1 cellular context compared by ENCODE assay signal in the genomic region with DNA sequence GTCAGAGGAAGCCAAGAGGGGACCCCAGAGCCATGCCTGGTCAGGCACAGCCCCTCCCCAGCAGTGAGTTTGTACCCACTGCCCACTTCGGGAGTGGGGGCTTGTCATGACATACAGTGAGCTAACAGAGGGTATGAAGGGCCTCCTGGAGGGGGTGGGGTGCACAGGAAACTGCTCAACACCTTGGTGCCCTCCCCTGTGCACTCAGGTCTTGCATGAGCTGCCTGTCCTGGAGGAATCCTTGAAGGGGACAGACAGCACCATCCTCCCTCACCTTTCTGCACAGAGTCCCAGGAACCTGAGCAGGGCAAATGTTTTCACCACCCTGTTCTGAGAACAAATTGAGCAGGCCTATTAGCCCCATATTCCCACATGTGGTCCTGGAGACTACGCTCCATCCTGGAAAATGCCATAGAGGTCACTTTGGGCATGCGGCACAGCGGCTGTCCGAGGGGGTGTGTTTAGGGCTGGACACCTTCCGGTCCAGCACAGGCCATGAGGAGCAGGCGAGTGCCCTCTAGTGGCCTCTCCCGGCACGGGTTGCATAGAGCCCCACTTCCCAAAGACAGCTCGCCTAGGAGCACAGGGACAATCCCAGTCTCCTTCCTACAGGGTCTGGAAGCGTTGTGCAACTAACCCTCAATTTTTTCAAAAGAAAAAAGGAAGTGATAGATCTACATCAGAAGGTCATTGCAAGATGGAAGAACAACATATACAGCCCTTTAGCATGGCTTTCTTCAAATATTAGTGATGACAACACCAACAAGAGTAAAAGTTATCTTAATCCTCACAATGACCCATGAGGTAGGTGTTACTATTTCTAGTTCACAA.
TF ChIP-seq lines count a peak whose summit lies in the region.

No MANE protein-coding gene starts in this region.

TF ChIP-seq in K562, 482 proteins besides CTCF, POLR2A, EP300 and RAD21 (continued from another document and continues in another):
- TF ChIP-seq, protein P1, sequence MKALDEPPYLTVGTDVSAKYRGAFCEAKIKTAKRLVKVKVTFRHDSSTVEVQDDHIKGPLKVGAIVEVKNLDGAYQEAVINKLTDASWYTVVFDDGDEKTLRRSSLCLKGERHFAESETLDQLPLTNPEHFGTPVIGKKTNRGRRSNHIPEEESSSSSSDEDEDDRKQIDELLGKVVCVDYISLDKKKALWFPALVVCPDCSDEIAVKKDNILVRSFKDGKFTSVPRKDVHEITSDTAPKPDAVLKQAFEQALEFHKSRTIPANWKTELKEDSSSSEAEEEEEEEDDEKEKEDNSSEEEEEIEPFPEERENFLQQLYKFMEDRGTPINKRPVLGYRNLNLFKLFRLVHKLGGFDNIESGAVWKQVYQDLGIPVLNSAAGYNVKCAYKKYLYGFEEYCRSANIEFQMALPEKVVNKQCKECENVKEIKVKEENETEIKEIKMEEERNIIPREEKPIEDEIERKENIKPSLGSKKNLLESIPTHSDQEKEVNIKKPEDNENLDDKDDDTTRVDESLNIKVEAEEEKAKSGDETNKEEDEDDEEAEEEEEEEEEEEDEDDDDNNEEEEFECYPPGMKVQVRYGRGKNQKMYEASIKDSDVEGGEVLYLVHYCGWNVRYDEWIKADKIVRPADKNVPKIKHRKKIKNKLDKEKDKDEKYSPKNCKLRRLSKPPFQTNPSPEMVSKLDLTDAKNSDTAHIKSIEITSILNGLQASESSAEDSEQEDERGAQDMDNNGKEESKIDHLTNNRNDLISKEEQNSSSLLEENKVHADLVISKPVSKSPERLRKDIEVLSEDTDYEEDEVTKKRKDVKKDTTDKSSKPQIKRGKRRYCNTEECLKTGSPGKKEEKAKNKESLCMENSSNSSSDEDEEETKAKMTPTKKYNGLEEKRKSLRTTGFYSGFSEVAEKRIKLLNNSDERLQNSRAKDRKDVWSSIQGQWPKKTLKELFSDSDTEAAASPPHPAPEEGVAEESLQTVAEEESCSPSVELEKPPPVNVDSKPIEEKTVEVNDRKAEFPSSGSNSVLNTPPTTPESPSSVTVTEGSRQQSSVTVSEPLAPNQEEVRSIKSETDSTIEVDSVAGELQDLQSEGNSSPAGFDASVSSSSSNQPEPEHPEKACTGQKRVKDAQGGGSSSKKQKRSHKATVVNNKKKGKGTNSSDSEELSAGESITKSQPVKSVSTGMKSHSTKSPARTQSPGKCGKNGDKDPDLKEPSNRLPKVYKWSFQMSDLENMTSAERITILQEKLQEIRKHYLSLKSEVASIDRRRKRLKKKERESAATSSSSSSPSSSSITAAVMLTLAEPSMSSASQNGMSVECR (CRISPR knock-in tag; IDR thresholded peaks at IDR 0.05), result no peak
- TF ChIP-seq, protein P2, sequence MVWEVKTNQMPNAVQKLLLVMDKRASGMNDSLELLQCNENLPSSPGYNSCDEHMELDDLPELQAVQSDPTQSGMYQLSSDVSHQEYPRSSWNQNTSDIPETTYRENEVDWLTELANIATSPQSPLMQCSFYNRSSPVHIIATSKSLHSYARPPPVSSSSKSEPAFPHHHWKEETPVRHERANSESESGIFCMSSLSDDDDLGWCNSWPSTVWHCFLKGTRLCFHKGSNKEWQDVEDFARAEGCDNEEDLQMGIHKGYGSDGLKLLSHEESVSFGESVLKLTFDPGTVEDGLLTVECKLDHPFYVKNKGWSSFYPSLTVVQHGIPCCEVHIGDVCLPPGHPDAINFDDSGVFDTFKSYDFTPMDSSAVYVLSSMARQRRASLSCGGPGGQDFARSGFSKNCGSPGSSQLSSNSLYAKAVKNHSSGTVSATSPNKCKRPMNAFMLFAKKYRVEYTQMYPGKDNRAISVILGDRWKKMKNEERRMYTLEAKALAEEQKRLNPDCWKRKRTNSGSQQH (CRISPR knock-in tag; IDR thresholded peaks at IDR 0.05), result no peak
- TF ChIP-seq LCOR (CRISPR knock-in tag; IDR thresholded peaks at IDR 0.05) (no peak), HSF4 (CRISPR knock-in tag; IDR thresholded peaks at IDR 0.05; ENCODE audit: borderline replicate concordance) (no peak), RFX1 (IDR thresholded peaks at IDR 0.05) (no peak), ZNF324 (CRISPR knock-in tag; IDR thresholded peaks at IDR 0.05) (no peak), ZNF436 (CRISPR knock-in tag; IDR thresholded peaks at IDR 0.05) (no peak), ZNF668 (CRISPR knock-in tag; IDR thresholded peaks at IDR 0.05) (no peak), MTA1 (IDR thresholded peaks at IDR 0.05; ENCODE audit: borderline replicate concordance) (no peak), PHB2 (IDR thresholded peaks at IDR 0.05; ENCODE audit: low read depth) (no peak), RBM25 (IDR thresholded peaks at IDR 0.05; ENCODE audit: low read depth, low read length, severe bottlenecking) (no peak), ETV1 (tag; conservative IDR thresholded peaks at IDR 0.05; ENCODE audit: low read depth) (peak; percentile 80), RBM34 (IDR thresholded peaks at IDR 0.05; ENCODE audit: borderline replicate concordance, insufficient read depth, low read length) (no peak), BCOR (IDR thresholded peaks at IDR 0.05) (no peak), SIN3B (IDR thresholded peaks at IDR 0.05; ENCODE audit: low read depth) (peak; percentile 46; the same call in 1 of the 2 replicates), TCF7 (IDR thresholded peaks at IDR 0.05; ENCODE audit: borderline replicate concordance) (no peak), NFATC3 (IDR thresholded peaks at IDR 0.05) (no peak), CBX8 (IDR thresholded peaks at IDR 0.05; ENCODE audit: borderline replicate concordance, extremely low read depth, low read depth, low read length, poor library complexity, severe bottlenecking) (no peak), NCOA4 (IDR thresholded peaks at IDR 0.05; ENCODE audit: partially characterized antibody) (no peak), TBP (optimal IDR thresholded peaks at IDR 0.05; ENCODE audit: low read depth, low read length) (no peak), TOE1 (IDR thresholded peaks at IDR 0.05; ENCODE audit: borderline replicate concordance) (peak; percentile 47; the same call in 1 of the 2 replicates), TOE1 (CRISPR knock-in tag; IDR thresholded peaks at IDR 0.05; ENCODE audit: borderline replicate concordance, low read depth) (no peak), NCOA6 (IDR thresholded peaks at IDR 0.05) (no peak), ATF7 (IDR thresholded peaks at IDR 0.05) (0 out of 2 replicates have a peak, but pooled peaks have one; percentile 39), NCOR1 (IDR thresholded peaks at IDR 0.05) (no peak), COPS2 (conservative IDR thresholded peaks at IDR 0.05) (no peak), PYGO2 (tag; IDR thresholded peaks at IDR 0.05) (no peak)
- TF ChIP-seq, protein P3, sequence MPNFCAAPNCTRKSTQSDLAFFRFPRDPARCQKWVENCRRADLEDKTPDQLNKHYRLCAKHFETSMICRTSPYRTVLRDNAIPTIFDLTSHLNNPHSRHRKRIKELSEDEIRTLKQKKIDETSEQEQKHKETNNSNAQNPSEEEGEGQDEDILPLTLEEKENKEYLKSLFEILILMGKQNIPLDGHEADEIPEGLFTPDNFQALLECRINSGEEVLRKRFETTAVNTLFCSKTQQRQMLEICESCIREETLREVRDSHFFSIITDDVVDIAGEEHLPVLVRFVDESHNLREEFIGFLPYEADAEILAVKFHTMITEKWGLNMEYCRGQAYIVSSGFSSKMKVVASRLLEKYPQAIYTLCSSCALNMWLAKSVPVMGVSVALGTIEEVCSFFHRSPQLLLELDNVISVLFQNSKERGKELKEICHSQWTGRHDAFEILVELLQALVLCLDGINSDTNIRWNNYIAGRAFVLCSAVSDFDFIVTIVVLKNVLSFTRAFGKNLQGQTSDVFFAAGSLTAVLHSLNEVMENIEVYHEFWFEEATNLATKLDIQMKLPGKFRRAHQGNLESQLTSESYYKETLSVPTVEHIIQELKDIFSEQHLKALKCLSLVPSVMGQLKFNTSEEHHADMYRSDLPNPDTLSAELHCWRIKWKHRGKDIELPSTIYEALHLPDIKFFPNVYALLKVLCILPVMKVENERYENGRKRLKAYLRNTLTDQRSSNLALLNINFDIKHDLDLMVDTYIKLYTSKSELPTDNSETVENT (CRISPR knock-in tag; IDR thresholded peaks at IDR 0.05), result no peak
- TF ChIP-seq, protein P4, sequence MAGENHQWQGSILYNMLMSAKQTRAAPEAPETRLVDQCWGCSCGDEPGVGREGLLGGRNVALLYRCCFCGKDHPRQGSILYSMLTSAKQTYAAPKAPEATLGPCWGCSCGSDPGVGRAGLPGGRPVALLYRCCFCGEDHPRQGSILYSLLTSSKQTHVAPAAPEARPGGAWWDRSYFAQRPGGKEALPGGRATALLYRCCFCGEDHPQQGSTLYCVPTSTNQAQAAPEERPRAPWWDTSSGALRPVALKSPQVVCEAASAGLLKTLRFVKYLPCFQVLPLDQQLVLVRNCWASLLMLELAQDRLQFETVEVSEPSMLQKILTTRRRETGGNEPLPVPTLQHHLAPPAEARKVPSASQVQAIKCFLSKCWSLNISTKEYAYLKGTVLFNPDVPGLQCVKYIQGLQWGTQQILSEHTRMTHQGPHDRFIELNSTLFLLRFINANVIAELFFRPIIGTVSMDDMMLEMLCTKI (IDR thresholded peaks at IDR 0.05; ENCODE audit: partially characterized antibody), result no peak
- TF ChIP-seq, protein P5, sequence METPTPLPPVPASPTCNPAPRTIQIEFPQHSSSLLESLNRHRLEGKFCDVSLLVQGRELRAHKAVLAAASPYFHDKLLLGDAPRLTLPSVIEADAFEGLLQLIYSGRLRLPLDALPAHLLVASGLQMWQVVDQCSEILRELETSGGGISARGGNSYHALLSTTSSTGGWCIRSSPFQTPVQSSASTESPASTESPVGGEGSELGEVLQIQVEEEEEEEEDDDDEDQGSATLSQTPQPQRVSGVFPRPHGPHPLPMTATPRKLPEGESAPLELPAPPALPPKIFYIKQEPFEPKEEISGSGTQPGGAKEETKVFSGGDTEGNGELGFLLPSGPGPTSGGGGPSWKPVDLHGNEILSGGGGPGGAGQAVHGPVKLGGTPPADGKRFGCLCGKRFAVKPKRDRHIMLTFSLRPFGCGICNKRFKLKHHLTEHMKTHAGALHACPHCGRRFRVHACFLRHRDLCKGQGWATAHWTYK (CRISPR knock-in tag; IDR thresholded peaks at IDR 0.05), result no peak
- TF ChIP-seq, protein P6, sequence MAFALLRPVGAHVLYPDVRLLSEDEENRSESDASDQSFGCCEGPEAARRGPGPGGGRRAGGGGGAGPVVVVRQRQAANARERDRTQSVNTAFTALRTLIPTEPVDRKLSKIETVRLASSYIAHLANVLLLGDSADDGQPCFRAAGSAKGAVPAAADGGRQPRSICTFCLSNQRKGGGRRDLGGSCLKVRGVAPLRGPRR (CRISPR knock-in tag; IDR thresholded peaks at IDR 0.05), result no peak
- TF ChIP-seq, protein P7, sequence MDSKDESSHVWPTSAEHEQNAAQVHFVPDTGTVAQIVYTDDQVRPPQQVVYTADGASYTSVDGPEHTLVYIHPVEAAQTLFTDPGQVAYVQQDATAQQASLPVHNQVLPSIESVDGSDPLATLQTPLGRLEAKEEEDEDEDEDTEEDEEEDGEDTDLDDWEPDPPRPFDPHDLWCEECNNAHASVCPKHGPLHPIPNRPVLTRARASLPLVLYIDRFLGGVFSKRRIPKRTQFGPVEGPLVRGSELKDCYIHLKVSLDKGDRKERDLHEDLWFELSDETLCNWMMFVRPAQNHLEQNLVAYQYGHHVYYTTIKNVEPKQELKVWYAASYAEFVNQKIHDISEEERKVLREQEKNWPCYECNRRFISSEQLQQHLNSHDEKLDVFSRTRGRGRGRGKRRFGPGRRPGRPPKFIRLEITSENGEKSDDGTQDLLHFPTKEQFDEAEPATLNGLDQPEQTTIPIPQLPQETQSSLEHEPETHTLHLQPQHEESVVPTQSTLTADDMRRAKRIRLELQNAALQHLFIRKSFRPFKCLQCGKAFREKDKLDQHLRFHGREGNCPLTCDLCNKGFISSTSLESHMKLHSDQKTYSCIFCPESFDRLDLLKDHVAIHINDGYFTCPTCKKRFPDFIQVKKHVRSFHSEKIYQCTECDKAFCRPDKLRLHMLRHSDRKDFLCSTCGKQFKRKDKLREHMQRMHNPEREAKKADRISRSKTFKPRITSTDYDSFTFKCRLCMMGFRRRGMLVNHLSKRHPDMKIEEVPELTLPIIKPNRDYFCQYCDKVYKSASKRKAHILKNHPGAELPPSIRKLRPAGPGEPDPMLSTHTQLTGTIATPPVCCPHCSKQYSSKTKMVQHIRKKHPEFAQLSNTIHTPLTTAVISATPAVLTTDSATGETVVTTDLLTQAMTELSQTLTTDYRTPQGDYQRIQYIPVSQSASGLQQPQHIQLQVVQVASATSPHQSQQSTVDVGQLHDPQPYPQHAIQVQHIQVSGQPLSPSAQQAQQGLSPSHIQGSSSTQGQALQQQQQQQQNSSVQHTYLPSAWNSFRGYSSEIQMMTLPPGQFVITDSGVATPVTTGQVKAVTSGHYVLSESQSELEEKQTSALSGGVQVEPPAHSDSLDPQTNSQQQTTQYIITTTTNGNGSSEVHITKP (IDR thresholded peaks at IDR 0.05; ENCODE audit: partially characterized antibody), result no peak
- TF ChIP-seq, protein P8, sequence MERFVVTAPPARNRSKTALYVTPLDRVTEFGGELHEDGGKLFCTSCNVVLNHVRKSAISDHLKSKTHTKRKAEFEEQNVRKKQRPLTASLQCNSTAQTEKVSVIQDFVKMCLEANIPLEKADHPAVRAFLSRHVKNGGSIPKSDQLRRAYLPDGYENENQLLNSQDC (CRISPR knock-in tag; IDR thresholded peaks at IDR 0.05), result no peak
- TF ChIP-seq, protein P9, sequence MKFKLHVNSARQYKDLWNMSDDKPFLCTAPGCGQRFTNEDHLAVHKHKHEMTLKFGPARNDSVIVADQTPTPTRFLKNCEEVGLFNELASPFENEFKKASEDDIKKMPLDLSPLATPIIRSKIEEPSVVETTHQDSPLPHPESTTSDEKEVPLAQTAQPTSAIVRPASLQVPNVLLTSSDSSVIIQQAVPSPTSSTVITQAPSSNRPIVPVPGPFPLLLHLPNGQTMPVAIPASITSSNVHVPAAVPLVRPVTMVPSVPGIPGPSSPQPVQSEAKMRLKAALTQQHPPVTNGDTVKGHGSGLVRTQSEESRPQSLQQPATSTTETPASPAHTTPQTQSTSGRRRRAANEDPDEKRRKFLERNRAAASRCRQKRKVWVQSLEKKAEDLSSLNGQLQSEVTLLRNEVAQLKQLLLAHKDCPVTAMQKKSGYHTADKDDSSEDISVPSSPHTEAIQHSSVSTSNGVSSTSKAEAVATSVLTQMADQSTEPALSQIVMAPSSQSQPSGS (CRISPR knock-in tag; IDR thresholded peaks at IDR 0.05), result no peak
- TF ChIP-seq, protein P10, sequence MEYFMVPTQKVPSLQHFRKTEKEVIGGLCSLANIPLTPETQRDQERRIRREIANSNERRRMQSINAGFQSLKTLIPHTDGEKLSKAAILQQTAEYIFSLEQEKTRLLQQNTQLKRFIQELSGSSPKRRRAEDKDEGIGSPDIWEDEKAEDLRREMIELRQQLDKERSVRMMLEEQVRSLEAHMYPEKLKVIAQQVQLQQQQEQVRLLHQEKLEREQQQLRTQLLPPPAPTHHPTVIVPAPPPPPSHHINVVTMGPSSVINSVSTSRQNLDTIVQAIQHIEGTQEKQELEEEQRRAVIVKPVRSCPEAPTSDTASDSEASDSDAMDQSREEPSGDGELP (CRISPR knock-in tag; IDR thresholded peaks at IDR 0.05; ENCODE audit: borderline replicate concordance), result peak; percentile 45; the same call in 1 of the 2 replicates
